1 cellular context compared by ENCODE assay signal in the genomic region with DNA sequence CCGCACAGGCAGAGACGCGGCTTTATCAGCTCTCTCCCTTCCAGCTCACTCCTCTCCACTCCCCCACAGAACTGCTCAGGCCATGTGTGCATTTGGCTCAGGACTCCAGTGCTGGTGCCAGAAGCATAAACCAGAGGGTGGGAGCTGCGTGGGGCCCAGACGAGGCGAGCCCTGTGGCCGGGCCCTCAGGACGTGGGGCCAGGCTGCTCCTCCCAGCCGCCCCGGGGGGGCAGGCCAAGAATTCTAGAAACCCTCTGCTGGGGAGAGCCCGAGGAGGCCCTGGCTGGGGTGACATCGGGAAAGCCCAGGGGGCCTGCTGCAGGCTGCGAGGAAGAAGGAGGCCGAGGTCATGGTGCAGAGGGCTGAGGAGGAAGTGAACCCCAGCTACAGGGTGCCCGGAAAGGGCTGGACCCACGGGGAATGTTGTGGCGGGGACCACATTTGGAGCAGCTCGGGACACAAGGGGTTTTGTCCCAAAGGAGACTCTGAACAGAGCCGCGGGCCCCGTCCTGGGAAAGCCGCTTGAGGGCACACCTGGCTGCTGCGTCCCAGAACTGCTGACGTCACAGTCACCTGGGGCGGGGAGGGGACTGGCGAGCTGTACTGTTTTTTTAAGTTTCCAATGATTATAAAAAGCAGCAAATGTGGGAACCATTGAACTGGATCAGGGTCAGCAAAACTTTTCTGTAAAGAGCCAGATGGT.
TF ChIP-seq lines count a peak whose summit lies in the region.

No MANE protein-coding gene starts in this region.

TF ChIP-seq in liver, 16 proteins besides CTCF, POLR2A, EP300 and RAD21 (continued from another document):
- TF ChIP-seq, protein P1, sequence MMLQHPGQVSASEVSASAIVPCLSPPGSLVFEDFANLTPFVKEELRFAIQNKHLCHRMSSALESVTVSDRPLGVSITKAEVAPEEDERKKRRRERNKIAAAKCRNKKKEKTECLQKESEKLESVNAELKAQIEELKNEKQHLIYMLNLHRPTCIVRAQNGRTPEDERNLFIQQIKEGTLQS (IDR thresholded peaks at IDR 0.05): no peak
- TF ChIP-seq TAF1 (conservative IDR thresholded peaks at IDR 0.05): no peak
